ENCODE assay signal across 1 cellular context in the genomic region with DNA sequence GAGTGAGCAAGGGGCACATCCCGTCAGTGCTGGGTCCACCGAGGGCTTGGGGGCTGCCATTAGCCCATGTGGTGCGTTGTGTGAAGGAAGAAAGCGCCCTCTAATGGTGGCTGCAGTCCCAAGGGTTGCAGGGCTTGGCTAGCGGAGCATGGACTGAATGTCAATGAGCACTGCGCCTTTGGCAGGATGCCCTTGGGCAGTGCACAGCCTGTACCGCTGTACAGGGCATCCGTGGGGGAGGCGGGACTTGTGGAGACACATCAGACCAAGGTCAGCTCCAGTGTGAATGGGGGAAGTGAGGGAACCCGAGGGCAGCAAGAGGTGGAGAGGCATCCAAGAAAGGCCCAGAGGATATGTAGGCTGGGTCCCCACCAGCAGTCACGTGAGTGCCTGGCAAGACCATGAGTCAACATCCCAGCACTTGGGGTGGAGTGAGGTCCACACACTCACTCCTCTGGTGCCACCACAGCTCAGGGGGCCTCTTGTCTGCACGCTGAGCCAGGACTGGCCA.
TF ChIP-seq lines count a peak whose summit lies in the region.

No MANE protein-coding gene starts in this region.

TF ChIP-seq in HepG2, 621 proteins besides CTCF, POLR2A, EP300 and RAD21 (continued from another document and continues in another):
- no peak for TF ChIP-seq ZBTB49 (CRISPR knock-in tag; IDR thresholded peaks at IDR 0.05; ENCODE audit: borderline replicate concordance)
- TF ChIP-seq ZNF329 (CRISPR knock-in tag; IDR thresholded peaks at IDR 0.05; ENCODE audit: low read depth), result no peak
- no peak for TF ChIP-seq RARG (CRISPR knock-in tag; IDR thresholded peaks at IDR 0.05; ENCODE audit: low read depth)
- no peak for TF ChIP-seq FOXO1 (CRISPR knock-in tag; IDR thresholded peaks at IDR 0.05)
- TF ChIP-seq HMG20A (CRISPR knock-in tag; IDR thresholded peaks at IDR 0.05; ENCODE audit: borderline replicate concordance), result peak; percentile 35; the same call in 1 of the 2 replicates
- TF ChIP-seq, protein P1, sequence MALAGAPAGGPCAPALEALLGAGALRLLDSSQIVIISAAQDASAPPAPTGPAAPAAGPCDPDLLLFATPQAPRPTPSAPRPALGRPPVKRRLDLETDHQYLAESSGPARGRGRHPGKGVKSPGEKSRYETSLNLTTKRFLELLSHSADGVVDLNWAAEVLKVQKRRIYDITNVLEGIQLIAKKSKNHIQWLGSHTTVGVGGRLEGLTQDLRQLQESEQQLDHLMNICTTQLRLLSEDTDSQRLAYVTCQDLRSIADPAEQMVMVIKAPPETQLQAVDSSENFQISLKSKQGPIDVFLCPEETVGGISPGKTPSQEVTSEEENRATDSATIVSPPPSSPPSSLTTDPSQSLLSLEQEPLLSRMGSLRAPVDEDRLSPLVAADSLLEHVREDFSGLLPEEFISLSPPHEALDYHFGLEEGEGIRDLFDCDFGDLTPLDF (CRISPR knock-in tag; IDR thresholded peaks at IDR 0.05), result no peak
- no peak for TF ChIP-seq NFKB2 (CRISPR knock-in tag; IDR thresholded peaks at IDR 0.05; ENCODE audit: borderline replicate concordance)
- no peak for TF ChIP-seq SETDB1 (CRISPR knock-in tag; IDR thresholded peaks at IDR 0.05; ENCODE audit: borderline replicate concordance)
- no peak for TF ChIP-seq KAT7 (CRISPR knock-in tag; IDR thresholded peaks at IDR 0.05; ENCODE audit: borderline replicate concordance)
- TF ChIP-seq ARNT (IDR thresholded peaks at IDR 0.05), result no peak
- TF ChIP-seq ZBTB26 (CRISPR knock-in tag; IDR thresholded peaks at IDR 0.05; ENCODE audit: borderline replicate concordance), result 0 out of 2 replicates have a peak, but pooled peaks have one; percentile 30
- TF ChIP-seq ATAD3A (CRISPR knock-in tag; IDR thresholded peaks at IDR 0.05), result no peak
- no peak for TF ChIP-seq HIVEP1 (CRISPR knock-in tag; IDR thresholded peaks at IDR 0.05)
- no peak for TF ChIP-seq ZNF468 (CRISPR knock-in tag; IDR thresholded peaks at IDR 0.05)
- TF ChIP-seq ARID5B (CRISPR knock-in tag; IDR thresholded peaks at IDR 0.05), result peak; percentile 33; the same call in 1 of the 2 replicates
- no peak for TF ChIP-seq ELF4 (CRISPR knock-in tag; IDR thresholded peaks at IDR 0.05; ENCODE audit: borderline replicate concordance)
- TF ChIP-seq ESRRA (CRISPR knock-in tag; IDR thresholded peaks at IDR 0.05; ENCODE audit: low read depth), result no peak
- TF ChIP-seq KDM1A (CRISPR knock-in tag; IDR thresholded peaks at IDR 0.05), result 0 out of 2 replicates have a peak, but pooled peaks have one; percentile 50
- TF ChIP-seq GATAD2A (CRISPR knock-in tag; IDR thresholded peaks at IDR 0.05), result peak; percentile 34; the same call in 1 of the 2 replicates
- TF ChIP-seq ZNF766 (CRISPR knock-in tag; IDR thresholded peaks at IDR 0.05; ENCODE audit: borderline replicate concordance), result no peak
- no peak for TF ChIP-seq ZNF253 (CRISPR knock-in tag; IDR thresholded peaks at IDR 0.05; ENCODE audit: borderline replicate concordance)
- TF ChIP-seq, protein P2, sequence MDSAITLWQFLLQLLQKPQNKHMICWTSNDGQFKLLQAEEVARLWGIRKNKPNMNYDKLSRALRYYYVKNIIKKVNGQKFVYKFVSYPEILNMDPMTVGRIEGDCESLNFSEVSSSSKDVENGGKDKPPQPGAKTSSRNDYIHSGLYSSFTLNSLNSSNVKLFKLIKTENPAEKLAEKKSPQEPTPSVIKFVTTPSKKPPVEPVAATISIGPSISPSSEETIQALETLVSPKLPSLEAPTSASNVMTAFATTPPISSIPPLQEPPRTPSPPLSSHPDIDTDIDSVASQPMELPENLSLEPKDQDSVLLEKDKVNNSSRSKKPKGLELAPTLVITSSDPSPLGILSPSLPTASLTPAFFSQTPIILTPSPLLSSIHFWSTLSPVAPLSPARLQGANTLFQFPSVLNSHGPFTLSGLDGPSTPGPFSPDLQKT (CRISPR knock-in tag; IDR thresholded peaks at IDR 0.05; ENCODE audit: borderline replicate concordance), result no peak
- TF ChIP-seq WIZ (CRISPR knock-in tag; IDR thresholded peaks at IDR 0.05), result no peak
- no peak for TF ChIP-seq BRCA1 (CRISPR knock-in tag; IDR thresholded peaks at IDR 0.05)
- no peak for TF ChIP-seq ARNT2 (CRISPR knock-in tag; IDR thresholded peaks at IDR 0.05; ENCODE audit: low read depth)
- TF ChIP-seq PRDM4 (CRISPR knock-in tag; IDR thresholded peaks at IDR 0.05; ENCODE audit: borderline replicate concordance), result no peak
- no peak for TF ChIP-seq AGO1 (IDR thresholded peaks at IDR 0.05; ENCODE audit: low read depth, low read length, poor library complexity, severe bottlenecking)
- no peak for TF ChIP-seq TCF7L2 (IDR thresholded peaks at IDR 0.05; ENCODE audit: low read depth, low read length)
- no peak for TF ChIP-seq ZNF496 (CRISPR knock-in tag; IDR thresholded peaks at IDR 0.05; ENCODE audit: insufficient replicate concordance)
- no peak for TF ChIP-seq SALL1 (CRISPR knock-in tag; IDR thresholded peaks at IDR 0.05)
- no peak for TF ChIP-seq MIER2 (CRISPR knock-in tag; IDR thresholded peaks at IDR 0.05)
- no peak for TF ChIP-seq ZNF549 (CRISPR knock-in tag; IDR thresholded peaks at IDR 0.05)
- no peak for TF ChIP-seq ZBTB7A (CRISPR knock-in tag; IDR thresholded peaks at IDR 0.05)
- no peak for TF ChIP-seq HMGXB4 (CRISPR knock-in tag; IDR thresholded peaks at IDR 0.05; ENCODE audit: borderline replicate concordance in 1 of 2, low read depth in 1 of 2)
- no peak for TF ChIP-seq FOXK1 (CRISPR knock-in tag; IDR thresholded peaks at IDR 0.05; ENCODE audit: borderline replicate concordance, low read depth)
- no peak for TF ChIP-seq HBP1 (CRISPR knock-in tag; IDR thresholded peaks at IDR 0.05; ENCODE audit: low read depth)
- TF ChIP-seq SMC3 (IDR thresholded peaks at IDR 0.05; ENCODE audit: low read length), result no peak
- TF ChIP-seq IRF2 (CRISPR knock-in tag; IDR thresholded peaks at IDR 0.05), result no peak; the same call in 1 of the 2 replicates
- TF ChIP-seq PHF21A (CRISPR knock-in tag; IDR thresholded peaks at IDR 0.05), result no peak
- no peak for TF ChIP-seq THAP7 (CRISPR knock-in tag; IDR thresholded peaks at IDR 0.05)
- TF ChIP-seq, protein P3, sequence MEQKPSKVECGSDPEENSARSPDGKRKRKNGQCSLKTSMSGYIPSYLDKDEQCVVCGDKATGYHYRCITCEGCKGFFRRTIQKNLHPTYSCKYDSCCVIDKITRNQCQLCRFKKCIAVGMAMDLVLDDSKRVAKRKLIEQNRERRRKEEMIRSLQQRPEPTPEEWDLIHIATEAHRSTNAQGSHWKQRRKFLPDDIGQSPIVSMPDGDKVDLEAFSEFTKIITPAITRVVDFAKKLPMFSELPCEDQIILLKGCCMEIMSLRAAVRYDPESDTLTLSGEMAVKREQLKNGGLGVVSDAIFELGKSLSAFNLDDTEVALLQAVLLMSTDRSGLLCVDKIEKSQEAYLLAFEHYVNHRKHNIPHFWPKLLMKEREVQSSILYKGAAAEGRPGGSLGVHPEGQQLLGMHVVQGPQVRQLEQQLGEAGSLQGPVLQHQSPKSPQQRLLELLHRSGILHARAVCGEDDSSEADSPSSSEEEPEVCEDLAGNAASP (CRISPR knock-in tag; IDR thresholded peaks at IDR 0.05; ENCODE audit: borderline replicate concordance), result 0 out of 2 replicates have a peak, but pooled peaks have one; percentile 9
- TF ChIP-seq HDAC1 (CRISPR knock-in tag; IDR thresholded peaks at IDR 0.05), result no peak
